20 cellular contexts compared by ENCODE assay signal in the genomic region with DNA sequence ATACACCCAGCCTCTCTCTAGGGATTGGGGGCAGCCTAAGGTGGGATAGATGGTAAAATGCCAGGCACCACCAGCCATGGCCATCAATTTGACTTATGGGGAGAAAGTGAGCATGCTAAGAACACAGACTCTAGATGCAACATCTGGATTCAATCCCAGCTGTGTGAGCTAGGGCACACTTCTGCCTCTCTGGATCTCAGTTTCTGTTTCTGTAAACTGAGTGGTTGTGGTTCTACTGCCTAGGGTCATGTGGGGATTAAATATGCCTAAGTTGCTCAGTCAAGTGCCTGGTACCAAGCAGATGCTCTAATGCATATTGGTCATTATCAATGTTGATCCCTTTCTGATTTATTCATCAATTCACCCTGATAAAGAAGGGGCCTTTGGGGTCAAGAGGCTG. TPM values are rescaled to one million over a fixed set of nuclear protein-coding genes. Genes with fewer than 3 reads are reported as not detected.
DNase-seq lines count a peak whose midpoint lies in the region; ATAC-seq and TF ChIP-seq lines count a peak whose summit lies in the region.
"Had no signal": no experiment of that assay in that cellular context is flagged by ENCODE, and none has a peak within 500 bp of the region (broad histone marks: within the 10 kb centered on the region; RNA-seq: fewer than 3 reads in every experiment).

No MANE protein-coding gene starts in this region.

- H3K9me3 Mint-ChIP-seq in osteocyte (ENCODE audit: unreplicated experiment), result no peaks in the 10 kb centered on the region
- H3K9me3 Mint-ChIP-seq in activated CD4-positive, alpha-beta memory T cell treated with anti-CD3 and anti-CD28 coated beads, Interleukin-2, amount 10 ng/mL, durations not matched to agents 7 days and 5 days, result no peaks in the 10 kb centered on the region
- H3K9me3 Mint-ChIP-seq: CD8-positive, alpha-beta memory T cell had no signal

- no peak overlapping the region for H4K8ac ChIP-seq in mesenchymal stem cell (ENCODE audit: low read length)

- H3K27me3 ChIP-seq in mesenchymal stem cell (ENCODE audit: control insufficient read depth in 1 of 2, insufficient read depth in 1 of 2, low read length in 2 of 2), result peaks cover 34 to 65% of the 10 kb centered on the region in 2 experiments
- H3K27me3 ChIP-seq: Peyer's patch had no signal

- no peak overlapping the region for H3K4ac ChIP-seq in mesenchymal stem cell (ENCODE audit: low read depth in 1 of 2, low read length in 2 of 2)

- H2AFZ ChIP-seq in mesenchymal stem cell (ENCODE audit: low read depth, low read length), result no peak overlapping the region

- no peak overlapping the region for H3K27ac Mint-ChIP-seq in osteocyte (ENCODE audit: unreplicated experiment)
- H3K27ac Mint-ChIP-seq in activated CD4-positive, alpha-beta memory T cell treated with anti-CD3 and anti-CD28 coated beads, Interleukin-2, amount 10 ng/mL, durations not matched to agents 7 days and 5 days, result no peak overlapping the region

- no peak overlapping the region for H3K4me3 Mint-ChIP-seq in osteocyte (ENCODE audit: unreplicated experiment)
- no peak overlapping the region for H3K4me3 Mint-ChIP-seq in activated CD4-positive, alpha-beta memory T cell treated with anti-CD3 and anti-CD28 coated beads, Interleukin-2, amount 10 ng/mL, durations not matched to agents 7 days and 5 days
- H3K4me3 Mint-ChIP-seq: CD8-positive, alpha-beta memory T cell had no signal

- DNase-seq in GM12865 (ENCODE audit: low read depth) (peak; percentile 25), GM19238 (ENCODE audit: insufficient read length, low spot score) (peak; percentile 18), MV-4-11 (lab: John Stamatoyannopoulos, UW) (peak; percentile 13), mesenchymal stem cell (no peak), osteocyte (ENCODE audit: extremely low spot score, unreplicated experiment) (no peak), HT-29 (ENCODE audit: low spot score) (no peak)
- DNase-seq in activated CD4-positive, alpha-beta memory T cell treated with anti-CD3 and anti-CD28 coated beads, Interleukin-2, amount 10 ng/mL, durations not matched to agents 7 days and 5 days, result no peak
- DNase-seq: Calu3; CD8-positive, alpha-beta memory T cell; IMR-90; NCI-H1417; NCI-H187; NCI-H446; NCI-H526; Peyer's patch had no signal

- POLR2A ChIA-PET in activated CD4-positive, alpha-beta memory T cell treated with anti-CD3 and anti-CD28 coated beads, Interleukin-2, amount 10 ng/mL, durations not matched to agents 7 days and 5 days (lab: Charles Lee), result no interaction called here

- no peak overlapping the region for H3K14ac ChIP-seq in mesenchymal stem cell (ENCODE audit: low read length in 2 of 2)

- H3K36me3 ChIP-seq in mesenchymal stem cell (ENCODE audit: control insufficient read depth in 1 of 2, insufficient read depth in 2 of 2, low read depth in 1 of 2, low read length in 2 of 2), result no peaks in the 10 kb centered on the region
- H3K36me3 ChIP-seq: Peyer's patch had no signal

- no peak overlapping the region for H3K9ac ChIP-seq in mesenchymal stem cell (ENCODE audit: low read length)
- H3K9ac ChIP-seq: KMS-11 had no signal

- no peaks in the 10 kb centered on the region for H3K79me1 ChIP-seq in mesenchymal stem cell (replicated peaks; ENCODE audit: low read length, poor library complexity, severe bottlenecking)

- peak; percentile 57 for ATAC-seq in HG02588 (IDR thresholded peaks at IDR 0.05; ENCODE audit: unreplicated experiment)
- ATAC-seq: SK-N-SH treated with all-trans-retinoic acid at 6 μM for 48 hours had no signal

- CTCF ChIA-PET in activated CD4-positive, alpha-beta memory T cell treated with anti-CD3 and anti-CD28 coated beads, Interleukin-2, amount 10 ng/mL, durations not matched to agents 7 days and 5 days (lab: Charles Lee), result no interaction called here

- no peak overlapping the region for H2BK15ac ChIP-seq in mesenchymal stem cell (ENCODE audit: low read depth, poor library complexity, severe bottlenecking)

- H2BK5ac ChIP-seq in mesenchymal stem cell (ENCODE audit: low read depth, low read length, poor library complexity, severe bottlenecking), result no peak overlapping the region

- H3K27me3 Mint-ChIP-seq in osteocyte (ENCODE audit: unreplicated experiment), result no peaks in the 10 kb centered on the region
- peaks cover 25% of the 10 kb centered on the region for H3K27me3 Mint-ChIP-seq in activated CD4-positive, alpha-beta memory T cell treated with anti-CD3 and anti-CD28 coated beads, Interleukin-2, amount 10 ng/mL, durations not matched to agents 7 days and 5 days

- no peak overlapping the region for H2BK12ac ChIP-seq in mesenchymal stem cell (ENCODE audit: low read length in 2 of 2)

- H3K4me2 ChIP-seq in mesenchymal stem cell (ENCODE audit: low read length, poor library complexity, severe bottlenecking), result no peak overlapping the region
- H3K4me2 ChIP-seq: KMS-11 had no signal

- H4K91ac ChIP-seq in mesenchymal stem cell (ENCODE audit: low read length), result no peak overlapping the region

- no peak overlapping the region for H3K27ac ChIP-seq in mesenchymal stem cell (ENCODE audit: low read length, poor library complexity, severe bottlenecking)
- H3K27ac ChIP-seq: C4-2B, KMS-11, Peyer's patch had no signal

- H2BK120ac ChIP-seq in mesenchymal stem cell (ENCODE audit: low read depth, low read length), result no peak overlapping the region

- no peaks in the 10 kb centered on the region for H3K36me3 Mint-ChIP-seq in osteocyte (ENCODE audit: unreplicated experiment)
- no peaks in the 10 kb centered on the region for H3K36me3 Mint-ChIP-seq in activated CD4-positive, alpha-beta memory T cell treated with anti-CD3 and anti-CD28 coated beads, Interleukin-2, amount 10 ng/mL, durations not matched to agents 7 days and 5 days (ENCODE audit: low read depth)
- H3K36me3 Mint-ChIP-seq: CD8-positive, alpha-beta memory T cell had no signal

- no peak overlapping the region for H3K18ac ChIP-seq in mesenchymal stem cell (ENCODE audit: low read depth in 1 of 2, low read length in 2 of 2)

- no peaks in the 10 kb centered on the region for H3K9me3 ChIP-seq in mesenchymal stem cell (ENCODE audit: control insufficient read depth, low read length)
- H3K9me3 ChIP-seq: Peyer's patch had no signal

- H3K4me1 ChIP-seq in mesenchymal stem cell (ENCODE audit: control insufficient read depth, insufficient read depth, low read depth, low read length), result no peaks in the 10 kb centered on the region
- H3K4me1 ChIP-seq: Peyer's patch had no signal

- H2AK5ac ChIP-seq in mesenchymal stem cell (ENCODE audit: low read length, severe bottlenecking), result no peak overlapping the region

- H3K4me1 Mint-ChIP-seq in osteocyte (ENCODE audit: unreplicated experiment), result no peaks in the 10 kb centered on the region
- no peaks in the 10 kb centered on the region for H3K4me1 Mint-ChIP-seq in activated CD4-positive, alpha-beta memory T cell treated with anti-CD3 and anti-CD28 coated beads, Interleukin-2, amount 10 ng/mL, durations not matched to agents 7 days and 5 days
- H3K4me1 Mint-ChIP-seq: CD8-positive, alpha-beta memory T cell had no signal

- H3K23ac ChIP-seq in mesenchymal stem cell (ENCODE audit: low read length in 2 of 2), result no peak overlapping the region

- H3K4me3 ChIP-seq in GM12865 (ENCODE audit: low read depth, low read length), result no peak overlapping the region
- no peak overlapping the region for H3K4me3 ChIP-seq in mesenchymal stem cell (ENCODE audit: insufficient read depth in 1 of 2, low read depth in 1 of 2, low read length in 2 of 2)
- H3K4me3 ChIP-seq: Peyer's patch had no signal

- TF ChIP-seq CTCF in GM12865 (IDR thresholded peaks at IDR 0.05; ENCODE audit: insufficient read depth, low read depth, low read length, missing control alignments) (no peak), osteocyte (IDR thresholded peaks at IDR 0.05) (no peak)

RNA-seq across cellular contexts. Expression of gene OAS1, which starts 12.6 kb away (rescaled TPM):
- polyA plus RNA-seq in mesenchymal stem cell (2013, experiment 1 of 2), result 1.4 TPM
- 1.7 TPM for polyA plus RNA-seq in mesenchymal stem cell (2013, experiment 2 of 2)
- 0.48 TPM in 1 of 2 replicates, not detected in the other for total RNA-seq in osteocyte
- total RNA-seq in HT-29 (2014; rRNA removed; shearing (Covaris generic)), result 51.0 and 54.3 TPM in 2 replicates
- 100 to 1,000 TPM; 246 to 248 TPM for total RNA-seq in activated CD4-positive, alpha-beta memory T cell treated with anti-CD3 and anti-CD28 coated beads, Interleukin-2, amount 10 ng/mL, durations not matched to agents 7 days and 5 days
- total RNA-seq: H1, IMR-90 had no signal
- polyA plus RNA-seq: IMR-90 had no signal

RNA-seq across cellular contexts. Expression of gene OAS3, which starts 44.1 kb away (rescaled TPM):
- polyA plus RNA-seq in mesenchymal stem cell (2013, experiment 1 of 2), result 4.0 TPM
- 4.0 TPM for polyA plus RNA-seq in mesenchymal stem cell (2013, experiment 2 of 2)
- 0.13 TPM in 1 of 2 replicates, not detected in the other for total RNA-seq in osteocyte
- total RNA-seq in HT-29 (2014; rRNA removed; shearing (Covaris generic)), result 53.9 and 70.9 TPM in 2 replicates
- 100 to 1,000 TPM; 260 to 265 TPM for total RNA-seq in activated CD4-positive, alpha-beta memory T cell treated with anti-CD3 and anti-CD28 coated beads, Interleukin-2, amount 10 ng/mL, durations not matched to agents 7 days and 5 days

Comparison
In these comparisons a context has a peak if more than half of its experiments do, and no peak if none do; other contexts are left out.
1. DNase-seq: peak in GM12865 (single experiment), GM19238 (single experiment) and MV-4-11 (single experiment); none in mesenchymal stem cell (single experiment), osteocyte (single experiment), HT-29 (single experiment) and activated CD4-positive, alpha-beta memory T cell treated with anti-CD3 and anti-CD28 coated beads, Interleukin-2, amount 10 ng/mL, durations not matched to agents 7 days and 5 days (single experiment).
2. RNA of gene OAS1, which starts 12.6 kb away (total RNA-seq): 246 to 248 TPM in activated CD4-positive, alpha-beta memory T cell treated with anti-CD3 and anti-CD28 coated beads, Interleukin-2, amount 10 ng/mL, durations not matched to agents 7 days and 5 days and 51.0 to 54.3 TPM in HT-29; 0.48 TPM in osteocyte; every median in the first group is over 10 times any median in the second.
3. RNA of gene OAS3, which starts 44.1 kb away (total RNA-seq): 260 to 265 TPM in activated CD4-positive, alpha-beta memory T cell treated with anti-CD3 and anti-CD28 coated beads, Interleukin-2, amount 10 ng/mL, durations not matched to agents 7 days and 5 days and 53.9 to 70.9 TPM in HT-29; 0.13 TPM in osteocyte; every median in the first group is over 10 times any median in the second.